ENCODE assay signal across 29 cellular contexts in genomic region chr6:52050051-52050405, GRCh38. TPM values are rescaled to one million over a fixed set of nuclear protein-coding genes. Genes with fewer than 3 reads are reported as not detected.
"Had no signal": no experiment of that assay in that cellular context is flagged by ENCODE, and none has a peak within 500 bp of the region (broad histone marks: within the 10 kb centered on the region; RNA-seq: fewer than 3 reads in every experiment).

No MANE protein-coding gene starts in this region.

- H3K4me3 ChIP-seq: ascending aorta, breast epithelium, cardiac muscle cell, colonic mucosa, esophagus muscularis mucosa, gastrocnemius medialis, heart left ventricle had no signal

- H3K27me3 ChIP-seq: ascending aorta, colonic mucosa, esophagus muscularis mucosa, gastrocnemius medialis had no signal

- H3K9me3 ChIP-seq: ascending aorta, breast epithelium, colonic mucosa, esophagus muscularis mucosa, gastrocnemius medialis, heart left ventricle had no signal

- H3K27ac ChIP-seq: ascending aorta, breast epithelium, cardiac muscle cell, colonic mucosa, esophagus muscularis mucosa, foreskin keratinocyte, gastrocnemius medialis, heart left ventricle had no signal

- H3K9me3 Mint-ChIP-seq: activated CD4-positive, alpha-beta memory T cell treated with anti-CD3 and anti-CD28 coated beads, Interleukin-2, amount 10 ng/mL, durations not matched to agents 7 days and 5 days; activated CD4-positive, alpha-beta T cell treated with anti-CD3 and anti-CD28 coated beads, Interleukin-2, amount 10 ng/mL, durations not matched to agents 7 days and 5 days; activated naive CD4-positive, alpha-beta T cell treated with anti-CD3 and anti-CD28 coated beads, Interleukin-2, amount 10 ng/mL, durations not matched to agents 7 days and 5 days; activated naive CD4-positive, alpha-beta T cell treated with anti-CD3 and anti-CD28 coated beads, Interleukin-2, amount 50 U/mL, for 72 hours; activated naive CD8-positive, alpha-beta T cell treated with anti-CD3 and anti-CD28 coated beads, Interleukin-2, amount 10 ng/mL, durations not matched to agents 7 days and 5 days; activated T-cell treated with anti-CD3 and anti-CD28 coated beads, Interleukin-2, amount 50 U/mL, for 24 hours; activated T-cell treated with anti-CD3 and anti-CD28 coated beads, Interleukin-2, amount 50 U/mL, for 72 hours; brain had no signal

- DNase-seq: activated CD4-positive, alpha-beta memory T cell treated with anti-CD3 and anti-CD28 coated beads, Interleukin-2, amount 10 ng/mL, durations not matched to agents 7 days and 5 days; activated CD4-positive, alpha-beta T cell treated with anti-CD3 and anti-CD28 coated beads for 1 hour; activated CD4-positive, alpha-beta T cell treated with anti-CD3 and anti-CD28 coated beads for 4 hours; activated CD4-positive, alpha-beta T cell treated with anti-CD3 and anti-CD28 coated beads, Interleukin-2, amount 50 U/mL, for 4 hours; activated CD8-positive, alpha-beta memory T cell treated with anti-CD3 and anti-CD28 coated beads, Interleukin-2, amount 50 U/mL, for 48 hours; activated gamma-delta T cell; activated naive CD4-positive, alpha-beta T cell; activated naive CD4-positive, alpha-beta T cell treated with anti-CD3 and anti-CD28 coated beads, Interleukin-2, amount 10 ng/mL, durations not matched to agents 7 days and 5 days; activated naive CD8-positive, alpha-beta T cell treated with anti-CD3 and anti-CD28 coated beads, Interleukin-2, amount 10 ng/mL, durations not matched to agents 7 days and 5 days; activated T-cell treated with anti-CD3 and anti-CD28 coated beads for 4 hours; activated T-cell treated with anti-CD3 and anti-CD28 coated beads, Interleukin-2, amount 50 U/mL, for 24 hours; central memory CD4-positive, alpha-beta T cell; cerebellar nuclear complex; colonic mucosa; effector memory CD4-positive, alpha-beta T cell; gastrocnemius medialis; glutamatergic neuron; heart left ventricle had no signal

- H3K4me3 Mint-ChIP-seq: activated CD4-positive, alpha-beta memory T cell treated with anti-CD3 and anti-CD28 coated beads, Interleukin-2, amount 10 ng/mL, durations not matched to agents 7 days and 5 days; activated CD4-positive, alpha-beta T cell treated with anti-CD3 and anti-CD28 coated beads, Interleukin-2, amount 10 ng/mL, durations not matched to agents 7 days and 5 days; activated naive CD4-positive, alpha-beta T cell treated with anti-CD3 and anti-CD28 coated beads, Interleukin-2, amount 10 ng/mL, durations not matched to agents 7 days and 5 days; activated naive CD8-positive, alpha-beta T cell treated with anti-CD3 and anti-CD28 coated beads, Interleukin-2, amount 10 ng/mL, durations not matched to agents 7 days and 5 days; activated T-cell treated with anti-CD3 and anti-CD28 coated beads, Interleukin-2, amount 50 U/mL, for 24 hours; activated T-cell treated with anti-CD3 and anti-CD28 coated beads, Interleukin-2, amount 50 U/mL, for 72 hours; brain had no signal

- H3K27ac Mint-ChIP-seq: activated CD4-positive, alpha-beta memory T cell treated with anti-CD3 and anti-CD28 coated beads, Interleukin-2, amount 10 ng/mL, durations not matched to agents 7 days and 5 days; activated CD4-positive, alpha-beta T cell treated with anti-CD3 and anti-CD28 coated beads, Interleukin-2, amount 10 ng/mL, durations not matched to agents 7 days and 5 days; activated naive CD4-positive, alpha-beta T cell treated with anti-CD3 and anti-CD28 coated beads, Interleukin-2, amount 10 ng/mL, durations not matched to agents 7 days and 5 days; activated naive CD4-positive, alpha-beta T cell treated with anti-CD3 and anti-CD28 coated beads, Interleukin-2, amount 50 U/mL, for 72 hours; activated naive CD8-positive, alpha-beta T cell treated with anti-CD3 and anti-CD28 coated beads, Interleukin-2, amount 10 ng/mL, durations not matched to agents 7 days and 5 days; activated T-cell treated with anti-CD3 and anti-CD28 coated beads, Interleukin-2, amount 50 U/mL, for 24 hours; activated T-cell treated with anti-CD3 and anti-CD28 coated beads, Interleukin-2, amount 50 U/mL, for 72 hours had no signal

- H3K36me3 Mint-ChIP-seq: activated naive CD4-positive, alpha-beta T cell treated with anti-CD3 and anti-CD28 coated beads, Interleukin-2, amount 10 ng/mL, durations not matched to agents 7 days and 5 days; activated naive CD4-positive, alpha-beta T cell treated with anti-CD3 and anti-CD28 coated beads, Interleukin-2, amount 50 U/mL, for 72 hours; activated naive CD8-positive, alpha-beta T cell treated with anti-CD3 and anti-CD28 coated beads, Interleukin-2, amount 10 ng/mL, durations not matched to agents 7 days and 5 days; brain had no signal

- H3K4me1 ChIP-seq: ascending aorta, breast epithelium, colonic mucosa, foreskin keratinocyte, gastrocnemius medialis, heart left ventricle had no signal

- H3K4me1 Mint-ChIP-seq: activated CD4-positive, alpha-beta memory T cell treated with anti-CD3 and anti-CD28 coated beads, Interleukin-2, amount 10 ng/mL, durations not matched to agents 7 days and 5 days; activated CD4-positive, alpha-beta T cell treated with anti-CD3 and anti-CD28 coated beads, Interleukin-2, amount 10 ng/mL, durations not matched to agents 7 days and 5 days; activated naive CD4-positive, alpha-beta T cell treated with anti-CD3 and anti-CD28 coated beads, Interleukin-2, amount 10 ng/mL, durations not matched to agents 7 days and 5 days; activated naive CD8-positive, alpha-beta T cell treated with anti-CD3 and anti-CD28 coated beads, Interleukin-2, amount 10 ng/mL, durations not matched to agents 7 days and 5 days had no signal

- H3K36me3 ChIP-seq: ascending aorta, breast epithelium, cardiac muscle cell, colonic mucosa, esophagus muscularis mucosa, gastrocnemius medialis, heart left ventricle had no signal

RNA-seq across cellular contexts. Expression of gene PKHD1, which starts 37.4 kb away (rescaled TPM):
- total RNA-seq: activated CD4-positive, alpha-beta memory T cell treated with anti-CD3 and anti-CD28 coated beads, Interleukin-2, amount 10 ng/mL, durations not matched to agents 7 days and 5 days; activated CD4-positive, alpha-beta T cell treated with anti-CD3 and anti-CD28 coated beads, Interleukin-2, amount 10 ng/mL, durations not matched to agents 7 days and 5 days; activated naive CD4-positive, alpha-beta T cell treated with anti-CD3 and anti-CD28 coated beads, Interleukin-2, amount 50 U/mL, for 72 hours; activated naive CD8-positive, alpha-beta T cell treated with anti-CD3 and anti-CD28 coated beads, Interleukin-2, amount 10 ng/mL, durations not matched to agents 7 days and 5 days; ascending aorta; cardiac muscle cell; dermis microvascular lymphatic vessel endothelial cell; foreskin keratinocyte; T-helper 1 cell treated with Interleukin-12 subunit alpha and Interleukin-12 subunit beta and Interleukin-4 antibody, amounts not matched to agents 30 ng/mL and 1 ng/mL, for 36 hours had no signal
- polyA plus RNA-seq: cardiac muscle cell, foreskin keratinocyte, heart left ventricle had no signal
